Comparison of ENCODE assay signal across 23 cellular contexts in genomic region chr1:54876814-54877213, GRCh38.
"Had no signal": no experiment of that assay in that cellular context is flagged by ENCODE, and none has a peak within 500 bp of the region (broad histone marks: within the 10 kb centered on the region; RNA-seq: fewer than 3 reads in every experiment).

No MANE protein-coding gene starts in this region.

- FAIRE-seq: kidney, small intestine, urothelium cell line had no signal

- H3K36me3 ChIP-seq: right atrium auricular region, transverse colon had no signal

- ATAC-seq: gastrocnemius medialis; left cardiac atrium; left ventricle myocardium superior; mucosa of descending colon; naive thymus-derived CD8-positive, alpha-beta T cell had no signal

- H3K27ac Mint-ChIP-seq: immature natural killer cell; naive thymus-derived CD8-positive, alpha-beta T cell had no signal

- H3K4me1 ChIP-seq: esophagus muscularis mucosa, right atrium auricular region had no signal

- H3K27me3 ChIP-seq: dorsolateral prefrontal cortex, esophagus muscularis mucosa, gastrocnemius medialis, right atrium auricular region, stomach, transverse colon had no signal

- H3K4me1 Mint-ChIP-seq: naive thymus-derived CD8-positive, alpha-beta T cell had no signal

- H3K9me3 Mint-ChIP-seq: immature natural killer cell had no signal

- DNase-seq: cortex of kidney; dorsolateral prefrontal cortex; effector memory CD4-positive, alpha-beta T cell; gastrocnemius medialis; immature natural killer cell; kidney; left cardiac atrium; left ventricle myocardium superior; mucosa of descending colon; naive thymus-derived CD8-positive, alpha-beta T cell; posterior cingulate gyrus; small intestine; stimulated activated CD4-positive, alpha-beta T cell treated with anti-CD3 and anti-CD28 coated beads, Interleukin-12 subunit alpha, Interleukin-12 subunit beta, amount 100 ng/mL, for 4 hours; stimulated activated naive CD4-positive, alpha-beta T cell; stomach; substantia nigra; transverse colon had no signal

- H3K27ac ChIP-seq: dorsolateral prefrontal cortex, esophagus muscularis mucosa, gastrocnemius medialis, right atrium auricular region, thoracic aorta, transverse colon had no signal

- H3K4me3 ChIP-seq: dorsolateral prefrontal cortex, esophagus muscularis mucosa, gastrocnemius medialis, lung, mucosa of descending colon, right atrium auricular region, stomach, thoracic aorta, transverse colon had no signal

- H3K9me3 ChIP-seq: esophagus muscularis mucosa, gastrocnemius medialis, mucosa of descending colon, right atrium auricular region, stomach, thoracic aorta, transverse colon had no signal

- H3K4me3 Mint-ChIP-seq: immature natural killer cell; naive thymus-derived CD8-positive, alpha-beta T cell; neural crest cell had no signal
